Comparison of ENCODE assay signal across 10 cellular contexts in genomic region chr4:139857021-139857420, GRCh38.
A peak's percentile ranks its signal among the peaks of the same experiment; 100 is the strongest.
DNase-seq lines count a peak whose midpoint lies in the region; ATAC-seq and TF ChIP-seq lines count a peak whose summit lies in the region.
"Had no signal": no experiment of that assay in that cellular context is flagged by ENCODE, and none has a peak within 500 bp of the region (broad histone marks: within the 10 kb centered on the region; RNA-seq: fewer than 3 reads in every experiment).

No MANE protein-coding gene starts in this region.

- no peaks in the 10 kb centered on the region for H3K36me3 ChIP-seq in upper lobe of right lung
- H3K36me3 ChIP-seq in CD8-positive, alpha-beta memory T cell (ENCODE audit: insufficient read depth, low read length), result no peaks in the 10 kb centered on the region

- no peak overlapping the region for H3K4me3 ChIP-seq in upper lobe of right lung
- H3K4me3 ChIP-seq in CD8-positive, alpha-beta memory T cell (ENCODE audit: low read length), result no peak overlapping the region

- H3K36me3 Mint-ChIP-seq in stimulated activated naive CD8-positive, alpha-beta T cell treated with anti-CD3 and anti-CD28 coated beads, Interleukin-15, Interleukin-2, amounts not matched to agents 100 ng/mL and 50 ng/mL, for 24 hours (ENCODE audit: low read depth), result no peaks in the 10 kb centered on the region
- H3K36me3 Mint-ChIP-seq in CD8-positive, alpha-beta memory T cell, result no peaks in the 10 kb centered on the region

- peaks cover 7% of the 10 kb centered on the region for H3K4me1 ChIP-seq in upper lobe of right lung
- H3K4me1 ChIP-seq in CD8-positive, alpha-beta memory T cell (ENCODE audit: insufficient read depth, low read length), result no peaks in the 10 kb centered on the region

- H3K27me3 ChIP-seq in upper lobe of right lung, result no peaks in the 10 kb centered on the region
- no peaks in the 10 kb centered on the region for H3K27me3 ChIP-seq in CD8-positive, alpha-beta memory T cell (ENCODE audit: insufficient read depth, low read length, poor library complexity, severe bottlenecking)

- peaks cover 14% of the 10 kb centered on the region for H3K27me3 Mint-ChIP-seq in stimulated activated naive CD8-positive, alpha-beta T cell treated with anti-CD3 and anti-CD28 coated beads, Interleukin-15, Interleukin-2, amounts not matched to agents 100 ng/mL and 50 ng/mL, for 24 hours
- H3K27me3 Mint-ChIP-seq in stimulated activated naive CD8-positive, alpha-beta T cell treated with anti-CD3 and anti-CD28 coated beads, Interleukin-15, amount 100 ng/mL, for 72 hours, result no peaks in the 10 kb centered on the region
- H3K27me3 Mint-ChIP-seq in CD8-positive, alpha-beta memory T cell, result peaks cover 6 to 13% of the 10 kb centered on the region in 2 donors

- no peak for ATAC-seq in stimulated activated naive CD8-positive, alpha-beta T cell treated with anti-CD3 and anti-CD28 coated beads, Interleukin-15, amount 100 ng/mL, for 72 hours
- ATAC-seq in upper lobe of right lung, result peak; percentile 27
- no peak for ATAC-seq in HG02885 (IDR thresholded peaks at IDR 0.05; ENCODE audit: poor library complexity, unreplicated experiment)

- H3K9me3 ChIP-seq in upper lobe of right lung, result no peaks in the 10 kb centered on the region
- no peaks in the 10 kb centered on the region for H3K9me3 ChIP-seq in CD8-positive, alpha-beta memory T cell (ENCODE audit: low read length)

- H3K27ac ChIP-seq in upper lobe of right lung, result no peak overlapping the region
- no peak overlapping the region for H3K27ac ChIP-seq in CD8-positive, alpha-beta memory T cell (ENCODE audit: low read depth, low read length)

- TF ChIP-seq CTCF in upper lobe of right lung (IDR thresholded peaks at IDR 0.05), result no peak

- no peak overlapping the region for H3K4me3 Mint-ChIP-seq in stimulated activated naive CD8-positive, alpha-beta T cell treated with anti-CD3 and anti-CD28 coated beads, Interleukin-15, Interleukin-2, amounts not matched to agents 100 ng/mL and 50 ng/mL, for 24 hours
- H3K4me3 Mint-ChIP-seq in stimulated activated naive CD8-positive, alpha-beta T cell treated with anti-CD3 and anti-CD28 coated beads, Interleukin-15, amount 100 ng/mL, for 72 hours, result no peak overlapping the region
- H3K4me3 Mint-ChIP-seq in CD8-positive, alpha-beta memory T cell, result peak overlapping the region in 2 of 7 donors; percentile 22 to 62

- peaks cover 31% of the 10 kb centered on the region for H3K4me1 Mint-ChIP-seq in stimulated activated naive CD8-positive, alpha-beta T cell treated with anti-CD3 and anti-CD28 coated beads, Interleukin-15, Interleukin-2, amounts not matched to agents 100 ng/mL and 50 ng/mL, for 24 hours (ENCODE audit: low read depth)
- peaks cover 33% of the 10 kb centered on the region for H3K4me1 Mint-ChIP-seq in stimulated activated naive CD8-positive, alpha-beta T cell treated with anti-CD3 and anti-CD28 coated beads, Interleukin-15, amount 100 ng/mL, for 72 hours
- H3K4me1 Mint-ChIP-seq in CD8-positive, alpha-beta memory T cell, result peaks cover 5 to 8% (median 5%) of the 10 kb centered on the region in 3 donors

- CTCF ChIA-PET in CD8-positive, alpha-beta memory T cell (lab: Charles Lee), result no interaction called here

- no peaks in the 10 kb centered on the region for H3K9me3 Mint-ChIP-seq in stimulated activated naive CD8-positive, alpha-beta T cell treated with anti-CD3 and anti-CD28 coated beads, Interleukin-15, Interleukin-2, amounts not matched to agents 100 ng/mL and 50 ng/mL, for 24 hours
- H3K9me3 Mint-ChIP-seq in stimulated activated naive CD8-positive, alpha-beta T cell treated with anti-CD3 and anti-CD28 coated beads, Interleukin-15, amount 100 ng/mL, for 72 hours, result no peaks in the 10 kb centered on the region
- H3K9me3 Mint-ChIP-seq in CD8-positive, alpha-beta memory T cell, result peaks cover 0 to 19% (median 2%) of the 10 kb centered on the region in 5 donors

- DNase-seq in stimulated activated naive CD8-positive, alpha-beta T cell treated with anti-CD3 and anti-CD28 coated beads, Interleukin-15, amount 100 ng/mL, for 72 hours, result no peak
- DNase-seq in OCI-M2 (lab: John Stamatoyannopoulos, UW; ENCODE audit: unreplicated experiment), result peak; percentile 3
- DNase-seq in fibroblast of the conjunctiva (ENCODE audit: low read depth), result peak; percentile 12
- DNase-seq in upper lobe of right lung, result no peak
- no peak for DNase-seq in DMS79 treated with DMSO at 0.1 percent for 48 hours (lab: John Stamatoyannopoulos, UW)
- no peak for DNase-seq in CD8-positive, alpha-beta memory T cell
- DNase-seq: activated CD4-positive, CD25-positive, alpha-beta regulatory T cell treated with anti-CD3 and anti-CD28 coated beads, Interleukin-2, amount 50 U/mL, for 72 hours; NCI-H1930 had no signal

- H3K27ac Mint-ChIP-seq in stimulated activated naive CD8-positive, alpha-beta T cell treated with anti-CD3 and anti-CD28 coated beads, Interleukin-15, Interleukin-2, amounts not matched to agents 100 ng/mL and 50 ng/mL, for 24 hours, result peak overlapping the region; percentile 7
- H3K27ac Mint-ChIP-seq in stimulated activated naive CD8-positive, alpha-beta T cell treated with anti-CD3 and anti-CD28 coated beads, Interleukin-15, amount 100 ng/mL, for 72 hours, result no peak overlapping the region
- peak overlapping the region in 1 of 8 donors; percentile 14 for H3K27ac Mint-ChIP-seq in CD8-positive, alpha-beta memory T cell

- intact Hi-C loops in upper lobe of right lung (cut with DNase I), result no loop called here

- POLR2A ChIA-PET in CD8-positive, alpha-beta memory T cell (lab: Charles Lee), result no interaction called here

Comparison
In these comparisons a context has a peak if more than half of its experiments do, and no peak if none do; other contexts are left out.
1. DNase-seq: peak in OCI-M2 (single experiment) and fibroblast of the conjunctiva (single experiment); none in stimulated activated naive CD8-positive, alpha-beta T cell treated with anti-CD3 and anti-CD28 coated beads, Interleukin-15, amount 100 ng/mL, for 72 hours (0 of 2), upper lobe of right lung (single experiment), DMS79 treated with DMSO at 0.1 percent for 48 hours (single experiment) and CD8-positive, alpha-beta memory T cell (0 of 5).